ENCODE assay signal across 8 cellular contexts in the genomic region with DNA sequence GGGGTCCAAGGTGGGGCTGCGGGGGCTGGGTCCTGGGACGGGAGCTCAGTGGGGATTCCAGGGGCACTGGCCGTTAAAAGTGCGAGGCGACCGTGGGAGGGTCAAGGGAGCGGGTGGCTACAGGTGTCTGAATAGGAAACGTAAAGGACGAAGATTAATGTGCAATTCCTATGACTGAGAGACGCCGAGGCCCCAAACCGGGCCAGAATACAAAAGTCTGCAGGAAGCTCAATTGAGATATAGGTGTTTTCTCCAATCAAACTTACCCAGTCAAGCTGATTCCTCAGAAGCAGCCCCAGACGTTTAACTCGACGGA. TPM values are rescaled to one million over a fixed set of nuclear protein-coding genes. Genes with fewer than 3 reads are reported as not detected.
DNase-seq lines count a peak whose midpoint lies in the region; ATAC-seq and TF ChIP-seq lines count a peak whose summit lies in the region.

A gene (minus strand): TSS at position 305 of the 316 bp plus-strand sequence. CDS start 7,247 bp downstream, outside the sequence.

- no peak for ATAC-seq in HG02938 (IDR thresholded peaks at IDR 0.05; ENCODE audit: unreplicated experiment)

- peak within 1 kb of the TSS; percentile 54 for H3K4me3 ChIP-seq in WERI-Rb-1 (ENCODE audit: low read depth, low read length)
- peak within 1 kb of the TSS; percentile 50 for H3K4me3 ChIP-seq in cardiac muscle cell
- H3K4me3 ChIP-seq in sigmoid colon, result peak within 1 kb of the TSS; percentile 46 to 75 (median 71)

- CTCF ChIA-PET in HEK293T (lab: Yijun Ruan, JAX), result interaction anchor here (0.7 to 1.6 kb wide), 11 partner anchors 8 to 475 kb away, joined by 3 to 22 read pairs (median 3); no protein-coding TSS in a partner anchor

- peaks cover 22% of the 10 kb centered on the region for H3K4me1 ChIP-seq in cardiac muscle cell (ENCODE audit: low read depth)
- H3K4me1 ChIP-seq in sigmoid colon, result peaks cover 0 to 19% (median 17%) of the 10 kb centered on the region in 4 donors

- TF ChIP-seq POLR2A in sigmoid colon (IDR thresholded peaks at IDR 0.05), result peak in 1 of 2 donors; percentile 16

- POLR2A ChIA-PET in HEK293T (lab: Yijun Ruan, JAX), result interaction anchor here (0.6 to 1.8 kb wide), 20 partner anchors 8 to 187 kb away, joined by 3 to 61 read pairs (median 4); a partner anchor contains a TSS

- no peaks in the 10 kb centered on the region for H3K36me3 ChIP-seq in WERI-Rb-1
- no peaks in the 10 kb centered on the region for H3K36me3 ChIP-seq in cardiac muscle cell
- H3K36me3 ChIP-seq in sigmoid colon, result no peaks in the 10 kb centered on the region

- H3K27me3 ChIP-seq in WERI-Rb-1 (ENCODE audit: insufficient read depth, low read depth, severe bottlenecking) (no peaks in the 10 kb centered on the region), cardiac muscle cell (no peaks in the 10 kb centered on the region), sigmoid colon (no peaks in the 10 kb centered on the region)

- intact Hi-C loops in sigmoid colon (cut with DNase I), result loop anchor here (1.0 to 5.0 kb wide), 5 partner anchors 91 to 380 kb away; a partner anchor contains a TSS

- TF ChIP-seq EP300 in sigmoid colon (IDR thresholded peaks at IDR 0.05), result no peak

- TF ChIP-seq CTCF in WERI-Rb-1 (IDR thresholded peaks at IDR 0.05; ENCODE audit: low read depth, low read length) (no peak), cardiac muscle cell (IDR thresholded peaks at IDR 0.05; ENCODE audit: low read depth, low read length) (no peak), sigmoid colon (IDR thresholded peaks at IDR 0.05) (no peak)

- 0% methylated on average over 15 of the region's 15 CpGs for WGBS in sigmoid colon, 2 donors

- DNase-seq in AG08396 (ENCODE audit: low spot score) (peak; percentile 23), HEK293T (ENCODE audit: extremely low spot score) (peak; percentile 28), WERI-Rb-1 (no peak), cardiac muscle cell (ENCODE audit: low read depth in 1 of 2, low spot score in 1 of 2) (no peak), sigmoid colon (no peak), NCI-H1417 (lab: John Stamatoyannopoulos, UW) (no peak), NCI-H774 (lab: John Stamatoyannopoulos, UW) (no peak)

- H3K27ac ChIP-seq in WERI-Rb-1, result peak within 1 kb of the TSS; percentile 94
- peak within 1 kb of the TSS; percentile 85 for H3K27ac ChIP-seq in cardiac muscle cell
- H3K27ac ChIP-seq in sigmoid colon, result peak within 1 kb of the TSS; percentile 85 to 89 (median 85)

- H3K9me3 ChIP-seq in WERI-Rb-1 (ENCODE audit: severe bottlenecking) (no peaks in the 10 kb centered on the region), cardiac muscle cell (ENCODE audit: low read depth) (no peaks in the 10 kb centered on the region), sigmoid colon (no peaks in the 10 kb centered on the region)

TF ChIP-seq in HEK293T, 16 proteins besides CTCF, POLR2A, EP300 and RAD21:
- TF ChIP-seq, protein P1, sequence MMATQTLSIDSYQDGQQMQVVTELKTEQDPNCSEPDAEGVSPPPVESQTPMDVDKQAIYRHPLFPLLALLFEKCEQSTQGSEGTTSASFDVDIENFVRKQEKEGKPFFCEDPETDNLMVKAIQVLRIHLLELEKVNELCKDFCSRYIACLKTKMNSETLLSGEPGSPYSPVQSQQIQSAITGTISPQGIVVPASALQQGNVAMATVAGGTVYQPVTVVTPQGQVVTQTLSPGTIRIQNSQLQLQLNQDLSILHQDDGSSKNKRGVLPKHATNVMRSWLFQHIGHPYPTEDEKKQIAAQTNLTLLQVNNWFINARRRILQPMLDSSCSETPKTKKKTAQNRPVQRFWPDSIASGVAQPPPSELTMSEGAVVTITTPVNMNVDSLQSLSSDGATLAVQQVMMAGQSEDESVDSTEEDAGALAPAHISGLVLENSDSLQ (IDR thresholded peaks at IDR 0.05), result peak; percentile 34
- no peak for TF ChIP-seq SUZ12 (IDR thresholded peaks at IDR 0.05)
TF ChIP-seq in HEK293T: peak in this region for 1.

RNA-seq across cellular contexts. Expression of the gene that starts here (rescaled TPM):
- total RNA-seq in cardiac muscle cell, result 8.3 and 10.9 TPM in 2 replicates
- polyA plus RNA-seq in cardiac muscle cell, result 11.1 and 11.2 TPM in 2 replicates
- 10 to 100 TPM in 2 of 4 donors, 1 to 10 TPM in 2; 6.7 to 12.2 (median 9.8) TPM for total RNA-seq in sigmoid colon
- polyA plus RNA-seq in sigmoid colon, result 10 to 100 TPM; 19.2 to 36.1 (median 19.3) TPM

Comparison
In these comparisons a context has a peak if more than half of its experiments do, and no peak if none do; other contexts are left out.
1. DNase-seq: peak in AG08396 (single experiment) and HEK293T (single experiment); none in WERI-Rb-1 (single experiment), cardiac muscle cell (0 of 2), sigmoid colon (single experiment), NCI-H1417 (0 of 3) and NCI-H774 (single experiment).
2. Peak in every context shown above with its lines, with median percentiles within 50 percentile points of each other: H3K27ac ChIP-seq and H3K4me3 ChIP-seq.